ENCODE assay signal across 28 cellular contexts in the genomic region with DNA sequence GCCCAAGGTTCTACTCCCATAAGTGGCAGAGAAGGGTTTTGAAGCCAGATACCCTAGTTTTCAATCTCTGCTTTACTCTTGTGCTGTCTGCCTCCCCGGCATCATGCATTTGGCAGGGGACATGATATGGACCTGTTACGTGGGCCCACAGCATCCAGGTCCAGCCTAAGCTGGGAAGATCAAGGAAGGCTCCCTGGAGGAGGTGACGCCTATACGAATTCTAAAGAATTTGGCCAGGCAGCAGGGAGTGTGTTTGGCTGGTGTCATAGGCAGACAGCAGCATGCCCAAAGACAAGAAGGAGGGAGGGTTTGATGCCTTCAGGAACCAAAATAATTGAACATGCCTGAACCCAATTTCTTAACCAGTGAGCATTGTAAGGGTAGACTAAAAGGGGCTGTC. TPM values are rescaled to one million over a fixed set of nuclear protein-coding genes. Genes with fewer than 3 reads are reported as not detected.
DNase-seq lines count a peak whose midpoint lies in the region; ATAC-seq, FAIRE-seq and TF ChIP-seq lines count a peak whose summit lies in the region.
"Had no signal": no experiment of that assay in that cellular context is flagged by ENCODE, and none has a peak within 500 bp of the region (broad histone marks: within the 10 kb centered on the region; RNA-seq: fewer than 3 reads in every experiment).

No MANE protein-coding gene starts in this region.

- H3K36me3 ChIP-seq in HepG2 (replicated peaks in 1 of 2; ENCODE audit: control insufficient read depth in 1 of 2, insufficient read depth in 2 of 2, low read length in 2 of 2) (no peaks in the 10 kb centered on the region), right lobe of liver (no peaks in the 10 kb centered on the region), sigmoid colon (peaks cover 0 to 43% (median 12%) of the 10 kb centered on the region in 4 donors)
- H3K36me3 ChIP-seq: BLaER1, HAP-1, right atrium auricular region had no signal

- H3K79me2 ChIP-seq in HepG2 (ENCODE audit: insufficient read depth, low read length), result no peaks in the 10 kb centered on the region

- BruUV-seq in HepG2 (replicated peaks; lab: Mats Ljungman, UMichigan), result no TSS peak

- TF ChIP-seq EP300 in HepG2 (IDR thresholded peaks at IDR 0.05; ENCODE audit: low read depth in 2 of 2, low read length in 2 of 2) (no peak), HepG2 (CRISPR knock-in tag; IDR thresholded peaks at IDR 0.05; ENCODE audit: borderline replicate concordance) (no peak), sigmoid colon (IDR thresholded peaks at IDR 0.05) (no peak)

- TF ChIP-seq CTCF in HepG2 (CRISPR knock-in tag; IDR thresholded peaks at IDR 0.05) (no peak), right lobe of liver (IDR thresholded peaks at IDR 0.05) (no peak), foreskin keratinocyte (conservative IDR thresholded peaks at IDR 0.05) (no peak), sigmoid colon (IDR thresholded peaks at IDR 0.05) (no peak)

- POLR2A ChIA-PET in HepG2 (lab: Yijun Ruan, JAX), result interaction anchor here (1.2 kb wide), 1 partner anchor 15 kb away, joined by 5 read pairs; no protein-coding TSS in a partner anchor

- CTCF ChIA-PET in HepG2 (lab: Yijun Ruan, JAX; ENCODE audit: low intra/inter-chr PET ratio, low total read pairs), result no interaction called here

- H2AFZ ChIP-seq in HepG2 (ENCODE audit: low read length), result no peak overlapping the region

- no peak overlapping the region for H3K9ac ChIP-seq in HepG2 (ENCODE audit: insufficient read depth, low read depth, low read length)
- H3K9ac ChIP-seq: BLaER1 had no signal

- TF ChIP-seq RAD21 in HepG2 (CRISPR knock-in tag; IDR thresholded peaks at IDR 0.05), result no peak

- no peak overlapping the region for H3K4me3 ChIP-seq in HepG2 (replicated peaks in 1 of 3; ENCODE audit: insufficient read depth in 1 of 3, low read depth in 2 of 3, low read length in 3 of 3)
- H3K4me3 ChIP-seq in right lobe of liver, result no peak overlapping the region
- no peak overlapping the region for H3K4me3 ChIP-seq in sigmoid colon
- H3K4me3 ChIP-seq: BLaER1, GM12878, HAP-1, lower lobe of right lung, right atrium auricular region, SK-N-MC had no signal

- H4K20me1 ChIP-seq in HepG2 (ENCODE audit: insufficient read depth, low read length), result no peaks in the 10 kb centered on the region
- H4K20me1 ChIP-seq: BLaER1 had no signal

- no peaks in the 10 kb centered on the region for H3K27me3 ChIP-seq in HepG2 (ENCODE audit: control insufficient read depth in 1 of 2, insufficient read depth in 2 of 2, low read length in 2 of 2)
- no peaks in the 10 kb centered on the region for H3K27me3 ChIP-seq in right lobe of liver
- H3K27me3 ChIP-seq in foreskin keratinocyte, result no peaks in the 10 kb centered on the region
- no peaks in the 10 kb centered on the region for H3K27me3 ChIP-seq in sigmoid colon
- H3K27me3 ChIP-seq: BLaER1, right atrium auricular region had no signal

- no peak for FAIRE-seq in HepG2 (lab: Jason Lieb, UNC)
- FAIRE-seq: colon, GM12878, kidney, urothelium cell line had no signal

- WGBS in HepG2 (ENCODE audit: low lambda C conversion rate), result 77% methylated on average over 4 of the region's 4 CpGs
- 100% methylated on average over 1 of the region's 4 CpGs for WGBS in right lobe of liver (ENCODE audit: insufficient coverage, low coverage, low lambda C conversion rate, missing lambda C conversion rate)
- 93 to 95% methylated on average over 4 of the region's 4 CpGs for WGBS in sigmoid colon, 2 donors

- in situ Hi-C loops in HepG2 (cut with HindIII; ENCODE audit: extremely low pct_ligation_motif_present, low pct_unique_long_range_greater_than_20kb), result no loop called here

- H3K27ac ChIP-seq in HepG2 (ENCODE audit: extremely low read length, insufficient read depth, low read length), result no peak overlapping the region
- no peak overlapping the region for H3K27ac ChIP-seq in right lobe of liver
- peak overlapping the region; percentile 93 for H3K27ac ChIP-seq in foreskin keratinocyte
- H3K27ac ChIP-seq in sigmoid colon, result peak overlapping the region; percentile 94 to 99 (median 96)
- H3K27ac ChIP-seq: BLaER1, lower lobe of right lung, right atrium auricular region, SK-N-MC had no signal

- H3K4me1 ChIP-seq in HepG2 (ENCODE audit: insufficient read depth, low read length) (peaks cover 59% of the 10 kb centered on the region), right lobe of liver (no peaks in the 10 kb centered on the region), foreskin keratinocyte (peaks cover 43% of the 10 kb centered on the region), sigmoid colon (peaks cover 0 to 100% (median 100%) of the 10 kb centered on the region in 4 donors)

- no peak for ATAC-seq in HepG2
- no peak for ATAC-seq in right lobe of liver
- ATAC-seq in foreskin keratinocyte, result no peak
- no peak for ATAC-seq in GM19324 (IDR thresholded peaks at IDR 0.05; ENCODE audit: low FRiP score, unreplicated experiment)
- ATAC-seq in sciatic nerve, result no peak
- ATAC-seq: activated naive CD8-positive, alpha-beta T cell treated with anti-CD3 and anti-CD28 coated beads, Interleukin-2, amount 50 U/mL, for 24 hours; effector memory CD8-positive, alpha-beta T cell; GM12878; stimulated activated naive CD8-positive, alpha-beta T cell treated with anti-CD3 and anti-CD28 coated beads, Interleukin-15, amount 100 ng/mL, for 72 hours had no signal

- intact Hi-C loops in HepG2 (cut with micrococcal nuclease; ENCODE audit: unreplicated experiment), result no loop called here
- intact Hi-C loops in right lobe of liver (cut with DNase I), result no loop called here
- intact Hi-C loops in sigmoid colon (cut with DNase I), result no loop called here
- intact Hi-C loops in sciatic nerve (cut with DNase I), result no loop called here

- H3K9me3 ChIP-seq in HepG2 (ENCODE audit: low read length) (no peaks in the 10 kb centered on the region), right lobe of liver (no peaks in the 10 kb centered on the region), sigmoid colon (no peaks in the 10 kb centered on the region)
- H3K9me3 ChIP-seq: BLaER1, HAP-1, lower lobe of right lung, right atrium auricular region had no signal

- DNase-seq in HepG2 (ENCODE audit: low spot score), result no peak
- DNase-seq in right lobe of liver, result no peak
- no peak for DNase-seq in foreskin keratinocyte
- DNase-seq in sigmoid colon, result no peak
- no peak for DNase-seq in cortex of kidney (lab: John Stamatoyannopoulos, UW)
- no peak for DNase-seq in putamen (ENCODE audit: low spot score)
- no peak for DNase-seq in sciatic nerve (ENCODE audit: low spot score)
- DNase-seq: ACHN; activated gamma-delta T cell treated with Interleukin-2 at 50 U/mL for 16 hours; activated naive CD8-positive, alpha-beta T cell treated with anti-CD3 and anti-CD28 coated beads, Interleukin-2, amount 50 U/mL, for 24 hours; COR-L47; effector memory CD8-positive, alpha-beta T cell; kidney; lower lobe of right lung; NCI-H1092 treated with DMSO at 0.1 percent for 48 hours; NCI-H2029 treated with DMSO at 0.1 percent for 48 hours; NCI-H345; NCI-H774; stimulated activated CD4-positive, alpha-beta T cell treated with anti-CD3 and anti-CD28 coated beads, Interleukin-15, amount 100 ng/mL, for 24 hours; stimulated activated naive CD8-positive, alpha-beta T cell treated with anti-CD3 and anti-CD28 coated beads, Interleukin-15, amount 100 ng/mL, for 72 hours had no signal

- no peak for TF ChIP-seq POLR2A in HepG2 (IDR thresholded peaks at IDR 0.05; ENCODE audit: insufficient read depth in 1 of 2, low read depth in 2 of 2, low read length in 2 of 2)
- TF ChIP-seq POLR2A in right lobe of liver (IDR thresholded peaks at IDR 0.05), result no peak
- TF ChIP-seq POLR2A in sigmoid colon (IDR thresholded peaks at IDR 0.05), result no peak

- H3K4me2 ChIP-seq in HepG2 (ENCODE audit: low read depth, low read length), result no peak overlapping the region

TF ChIP-seq in HepG2, 621 proteins besides CTCF, POLR2A, EP300 and RAD21 (continues in another document):
- no peak for TF ChIP-seq NAIF1 (CRISPR knock-in tag; IDR thresholded peaks at IDR 0.05; ENCODE audit: borderline replicate concordance)
- TF ChIP-seq ZMYM3 (CRISPR knock-in tag; IDR thresholded peaks at IDR 0.05), result peak; percentile 71

RNA-seq across cellular contexts. Expression of a gene that starts 21.2 kb away (rescaled TPM):
- total RNA-seq in HepG2 (2016; rRNA removed; fragmentation: Illumina TruSeq; extraction: Trizol) (0.60 and 1.4 TPM in 2 replicates), right lobe of liver (10 to 100 TPM in 3 of 6 experiments, 1 to 10 TPM in 3; 5.5 to 23.7 (median 8.6) TPM), foreskin keratinocyte (32.9 and 33.0 TPM in 2 replicates), sigmoid colon (100 to 1,000 TPM; 207 to 348 (median 237) TPM), sciatic nerve (316 TPM)
- total RNA-seq in HepG2 (2016; cell fraction: cytosol; rRNA removed; fragmentation: Illumina TruSeq; extraction: Trizol; ENCODE audit: low read depth), result under 0.01 and 0.20 TPM in 2 replicates
- 0.79 and 0.93 TPM in 2 replicates for total RNA-seq in HepG2 (2016; cell fraction: insoluble cytoplasmic fraction; rRNA removed; fragmentation: Illumina TruSeq; extraction: Trizol)
- 0.22 and 0.41 TPM in 2 replicates for total RNA-seq in HepG2 (2016; cell fraction: membrane; rRNA removed; fragmentation: Illumina TruSeq; extraction: Trizol)
- total RNA-seq in HepG2 (2016; cell fraction: nucleus; rRNA removed; fragmentation: Illumina TruSeq; extraction: Trizol), result 1.4 and 2.4 TPM in 2 replicates
- polyA plus RNA-seq in HepG2 (2011; rRNA removed) (0.65 and 1.4 TPM in 2 replicates), foreskin keratinocyte (9.5 and 13.2 TPM in 2 replicates), sigmoid colon (10 to 100 TPM in 1 of 3 donors, 1 to 10 TPM in 2; 2.5 to 13.6 (median 7.8) TPM)
- polyA plus RNA-seq in HepG2 (2011; cell fraction: cytosol; rRNA removed), result 0.32 and 0.37 TPM in 2 replicates
- 0.51 and 0.66 TPM in 2 replicates for polyA plus RNA-seq in HepG2 (2011; cell fraction: nucleus; rRNA removed)
- 0.54 and 3.3 TPM in 2 replicates for polyA plus RNA-seq in HepG2 (2012)
- 0.12 and 0.16 TPM in 2 replicates for polyA plus RNA-seq in HepG2 (2016; cell fraction: cytosol; fragmentation: Illumina TruSeq; extraction: Trizol; ENCODE audit: low read depth)
- polyA plus RNA-seq in HepG2 (2016; cell fraction: insoluble cytoplasmic fraction; fragmentation: Illumina TruSeq; extraction: Trizol; ENCODE audit: low read depth), result 0.26 and 0.34 TPM in 2 replicates
- polyA plus RNA-seq in HepG2 (2016; cell fraction: membrane; fragmentation: Illumina TruSeq; extraction: Trizol; ENCODE audit: low read depth), result 0.09 and 0.37 TPM in 2 replicates
- polyA plus RNA-seq in HepG2 (2016; cell fraction: nucleus; fragmentation: Illumina TruSeq; extraction: Trizol; ENCODE audit: insufficient read depth, low read depth), result 1.9 and 2.1 TPM in 2 replicates
- 1.3 and 6.5 TPM in 2 replicates for polyA minus RNA-seq in HepG2 (2011; rRNA and poly(A)+ RNA removed; ENCODE audit: low replicate concordance)
- polyA minus RNA-seq in HepG2 (2011; cell fraction: cytosol; rRNA and poly(A)+ RNA removed), result 0.49 and 0.88 TPM in 2 replicates
- polyA minus RNA-seq in HepG2 (2011; cell fraction: nucleus; rRNA and poly(A)+ RNA removed), result 1.4 and 1.7 TPM in 2 replicates

Comparison
In these comparisons a context has a peak if more than half of its experiments do, and no peak if none do; other contexts are left out.
1. H3K27ac ChIP-seq: peak in foreskin keratinocyte (single experiment) and sigmoid colon (4 of 4); none in HepG2 (single experiment) and right lobe of liver (0 of 3).